15 cellular contexts compared by ENCODE assay signal in genomic region chr5:93997562-93997961, GRCh38.
DNase-seq lines count a peak whose midpoint lies in the region; ATAC-seq and TF ChIP-seq lines count a peak whose summit lies in the region.
"Had no signal": no experiment of that assay in that cellular context is flagged by ENCODE, and none has a peak within 500 bp of the region (broad histone marks: within the 10 kb centered on the region; RNA-seq: fewer than 3 reads in every experiment).

No MANE protein-coding gene starts in this region.

- no peak overlapping the region for H3K9ac ChIP-seq in PC-3 (ENCODE audit: low read length)

- no peaks in the 10 kb centered on the region for H3K79me2 ChIP-seq in PC-3 (ENCODE audit: low read length)

- TF ChIP-seq CTCF in PC-3 (conservative IDR thresholded peaks at IDR 0.05; ENCODE audit: low read depth, low read length): no peak

- peaks cover 10% of the 10 kb centered on the region for H3K4me1 ChIP-seq in PC-3 (ENCODE audit: insufficient read depth, low read length)
- H3K4me1 ChIP-seq: HAP-1 had no signal

- no peak for DNase-seq in PC-3
- peak; percentile 16 for DNase-seq in fibroblast of peridontal ligament (ENCODE audit: extremely low read depth)
- DNase-seq in putamen (ENCODE audit: low spot score): no peak
- no peak for DNase-seq in NOMO-1 treated with dmso at 0.1 percent for 144 hours (lab: John Stamatoyannopoulos, UW; ENCODE audit: unreplicated experiment)
- no peak for DNase-seq in DMS53 treated with DMSO at 0.1 percent for 48 hours (lab: John Stamatoyannopoulos, UW; ENCODE audit: unreplicated experiment)
- DNase-seq: C1 segment of cervical spinal cord; Calu3; CD4-positive, alpha-beta memory T cell; COR-L47; DMS53; DND-41; GOT3; HFFc6 had no signal

- peaks cover 8% of the 10 kb centered on the region; the same call in 1 of the 2 replicates for H3K36me3 ChIP-seq in PC-3 (ENCODE audit: low read depth, low read length)
- H3K36me3 ChIP-seq: HAP-1 had no signal

- no peaks in the 10 kb centered on the region for H4K20me1 ChIP-seq in PC-3 (ENCODE audit: low read length)

- no peak overlapping the region for H3K4me2 ChIP-seq in PC-3 (ENCODE audit: low read length)

- H3K27me3 Mint-ChIP-seq in IgD-negative memory B cell: no peaks in the 10 kb centered on the region
- H3K27me3 Mint-ChIP-seq: CD4-positive, alpha-beta memory T cell had no signal

- POLR2A ChIA-PET in PC-3 (lab: Charles Lee; ENCODE audit: unreplicated experiment): no interaction called here

- intact Hi-C loops in PC-3 (cut with micrococcal nuclease): no loop called here

- H3K36me3 Mint-ChIP-seq in IgD-negative memory B cell: peaks cover 18% of the 10 kb centered on the region

- no peak overlapping the region for H2AFZ ChIP-seq in PC-3 (ENCODE audit: low read length)

- peaks cover 0 to 13% (median 6%) of the 10 kb centered on the region in 3 donors for H3K9me3 Mint-ChIP-seq in IgD-negative memory B cell

- CTCF ChIA-PET in PC-3 (lab: Charles Lee): no interaction called here

- H3K4me3 Mint-ChIP-seq in IgD-negative memory B cell: no peak overlapping the region
- H3K4me3 Mint-ChIP-seq: CD4-positive, alpha-beta memory T cell; HFFc6 had no signal

- H3K9me2 ChIP-seq in PC-3 (replicated peaks; ENCODE audit: low read length): no peaks in the 10 kb centered on the region

- H3K27me3 ChIP-seq in PC-3 (ENCODE audit: low read length): no peaks in the 10 kb centered on the region

- H3K27ac ChIP-seq in PC-3 (ENCODE audit: low read length): no peak overlapping the region

- H3K4me1 Mint-ChIP-seq in IgD-negative memory B cell: peaks cover 0 to 18% (median 16%) of the 10 kb centered on the region in 3 donors

- peak; percentile 78 for ATAC-seq in PC-3

- H3K27ac Mint-ChIP-seq in IgD-negative memory B cell: peak overlapping the region in 2 of 3 donors; percentile 7 to 57
- H3K27ac Mint-ChIP-seq: HFFc6 had no signal

- 0 out of 2 replicates have a peak, but pooled peaks cover 10% of the 10 kb centered on the region for H3K9me3 ChIP-seq in PC-3 (ENCODE audit: low read length)
- H3K9me3 ChIP-seq: HAP-1 had no signal

- no peaks in the 10 kb centered on the region for H3F3A ChIP-seq in PC-3 (ENCODE audit: low read length, unreplicated experiment)

- no peak overlapping the region for H3K4me3 ChIP-seq in PC-3 (ENCODE audit: low read length)
- H3K4me3 ChIP-seq: HAP-1 had no signal

- no TSS peak for BruUV-seq in PC-3 (replicated peaks; lab: Mats Ljungman, UMichigan)
